In the genomic region with DNA sequence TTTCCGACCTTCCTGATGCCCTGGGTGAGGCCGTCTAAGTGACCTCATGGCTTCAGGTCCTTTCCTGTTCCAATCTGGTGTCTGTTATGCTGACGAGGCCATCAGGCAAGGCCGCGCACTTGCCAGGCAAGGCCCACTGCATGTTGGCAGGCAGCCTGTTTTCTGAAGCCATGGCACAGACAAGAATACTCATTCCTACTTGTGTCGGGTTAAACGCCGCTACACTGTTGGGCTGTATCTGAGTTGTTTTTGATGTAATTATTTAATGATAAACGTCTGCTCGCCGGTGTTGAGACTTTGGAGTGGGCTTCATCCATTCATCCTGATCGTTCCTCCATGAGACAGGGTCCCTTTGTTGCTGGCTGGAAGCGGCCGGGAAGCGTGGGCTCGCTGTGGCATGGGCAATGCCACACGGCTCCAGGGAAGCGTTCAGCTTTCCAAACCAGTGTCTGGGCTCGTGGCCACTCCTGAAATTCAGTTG, we compare ENCODE assay signal across 12 cellular contexts.
A peak's percentile ranks its signal among the peaks of the same experiment; 100 is the strongest.
DNase-seq lines count a peak whose midpoint lies in the region; ATAC-seq, FAIRE-seq and TF ChIP-seq lines count a peak whose summit lies in the region.
"Had no signal": no experiment of that assay in that cellular context is flagged by ENCODE, and none has a peak within 500 bp of the region (broad histone marks: within the 10 kb centered on the region; RNA-seq: fewer than 3 reads in every experiment).

No MANE protein-coding gene starts in this region.

- H3K9me3 ChIP-seq in muscle layer of colon (ENCODE audit: low read length) = no peaks in the 10 kb centered on the region
- no peaks in the 10 kb centered on the region for H3K9me3 ChIP-seq in vagina
- H3K9me3 ChIP-seq: right lobe of liver had no signal

- DNase-seq in activated T-cell treated with anti-CD3 and anti-CD28 coated beads, Interleukin-2, amount 50 U/mL, for 24 hours = peak; percentile 11
- no peak for DNase-seq in activated T-cell treated with anti-CD3 and anti-CD28 coated beads, Interleukin-2, amount 50 U/mL, for 1 hour
- DNase-seq in epithelial cell of esophagus (ENCODE audit: low read depth) (peak; percentile 8), vagina (ENCODE audit: extremely low spot score in 2 of 2) (peak; percentile 70 to 76), HTR-8/SVneo (ENCODE audit: insufficient read length, low spot score) (no peak)
- DNase-seq: activated CD8-positive, alpha-beta memory T cell treated with anti-CD3 and anti-CD28 coated beads, Interleukin-2, amount 10 ng/mL, durations not matched to agents 7 days and 5 days; right lobe of liver; T-cell had no signal

- FAIRE-seq in HTR-8/SVneo (lab: Jason Lieb, UNC) = no peak
- FAIRE-seq: K562 had no signal

- no peaks in the 10 kb centered on the region for H3K27me3 Mint-ChIP-seq in activated T-cell treated with anti-CD3 and anti-CD28 coated beads, Interleukin-2, amount 50 U/mL, for 24 hours
- H3K27me3 Mint-ChIP-seq: activated CD8-positive, alpha-beta memory T cell treated with anti-CD3 and anti-CD28 coated beads, Interleukin-2, amount 10 ng/mL, durations not matched to agents 7 days and 5 days; T-cell had no signal

- no peak for TF ChIP-seq CTCF in epithelial cell of esophagus (IDR thresholded peaks at IDR 0.05; ENCODE audit: insufficient read depth, low read depth, low read length, missing control alignments)
- no peak for TF ChIP-seq CTCF in vagina (IDR thresholded peaks at IDR 0.05)

- no peaks in the 10 kb centered on the region for H3K27me3 ChIP-seq in muscle layer of colon (ENCODE audit: control insufficient read depth in 1 of 2, insufficient read depth in 2 of 2, low read length in 2 of 2)
- no peaks in the 10 kb centered on the region for H3K27me3 ChIP-seq in vagina
- H3K27me3 ChIP-seq: right lobe of liver had no signal

- H3K4me3 Mint-ChIP-seq in activated T-cell treated with anti-CD3 and anti-CD28 coated beads, Interleukin-2, amount 50 U/mL, for 24 hours = no peak overlapping the region
- H3K4me3 Mint-ChIP-seq: activated CD8-positive, alpha-beta memory T cell treated with anti-CD3 and anti-CD28 coated beads, Interleukin-2, amount 10 ng/mL, durations not matched to agents 7 days and 5 days; T-cell had no signal

- peaks cover 21% of the 10 kb centered on the region for H3K36me3 Mint-ChIP-seq in activated T-cell treated with anti-CD3 and anti-CD28 coated beads, Interleukin-2, amount 50 U/mL, for 24 hours (ENCODE audit: low read depth)

- H3K4me1 Mint-ChIP-seq in activated T-cell treated with anti-CD3 and anti-CD28 coated beads, Interleukin-2, amount 50 U/mL, for 24 hours (ENCODE audit: low read depth) = peaks cover 41% of the 10 kb centered on the region

- no peak for TF ChIP-seq POLR2A in vagina (IDR thresholded peaks at IDR 0.05)

- no peak overlapping the region for H3K27ac Mint-ChIP-seq in activated T-cell treated with anti-CD3 and anti-CD28 coated beads, Interleukin-2, amount 50 U/mL, for 24 hours
- H3K27ac Mint-ChIP-seq: activated CD8-positive, alpha-beta memory T cell treated with anti-CD3 and anti-CD28 coated beads, Interleukin-2, amount 10 ng/mL, durations not matched to agents 7 days and 5 days; T-cell had no signal

- H3K4me1 ChIP-seq in muscle layer of colon (ENCODE audit: insufficient read depth, low read length) = peaks cover 29% of the 10 kb centered on the region
- H3K4me1 ChIP-seq in vagina = peaks cover 31% of the 10 kb centered on the region
- H3K4me1 ChIP-seq: right lobe of liver had no signal

- H3K27ac ChIP-seq in muscle layer of colon (ENCODE audit: low read depth, low read length) = peak overlapping the region; percentile 27
- no peak overlapping the region for H3K27ac ChIP-seq in vagina

- ATAC-seq in HG02938 (IDR thresholded peaks at IDR 0.05; ENCODE audit: unreplicated experiment) (no peak), HG02852 (IDR thresholded peaks at IDR 0.05; ENCODE audit: unreplicated experiment) (no peak)
- ATAC-seq: activated CD8-positive, alpha-beta memory T cell treated with anti-CD3 and anti-CD28 coated beads, Interleukin-2, amount 10 ng/mL, durations not matched to agents 7 days and 5 days; K562; T-cell had no signal

- H3K4me3 ChIP-seq in epithelial cell of esophagus (ENCODE audit: low read length) (no peak overlapping the region), muscle layer of colon (ENCODE audit: low read depth in 1 of 2, low read length in 2 of 2) (no peak overlapping the region), vagina (no peak overlapping the region)
- H3K4me3 ChIP-seq: K562, right lobe of liver had no signal

- H3K36me3 ChIP-seq in muscle layer of colon (ENCODE audit: insufficient read depth, low read length) = peaks cover 5% of the 10 kb centered on the region
- no peaks in the 10 kb centered on the region for H3K36me3 ChIP-seq in vagina
- H3K36me3 ChIP-seq: right lobe of liver had no signal

- no peak overlapping the region for H3K9ac ChIP-seq in muscle layer of colon (ENCODE audit: low read length)

- no peaks in the 10 kb centered on the region for H3K9me3 Mint-ChIP-seq in activated T-cell treated with anti-CD3 and anti-CD28 coated beads, Interleukin-2, amount 50 U/mL, for 24 hours
- H3K9me3 Mint-ChIP-seq: T-cell had no signal

- intact Hi-C loops in vagina (cut with DNase I) = no loop called here

Comparison
In these comparisons a context has a peak if more than half of its experiments do, and no peak if none do; other contexts are left out.
1. DNase-seq: peak in activated T-cell treated with anti-CD3 and anti-CD28 coated beads, Interleukin-2, amount 50 U/mL, for 24 hours (single experiment), epithelial cell of esophagus (single experiment) and vagina (2 of 2); none in activated T-cell treated with anti-CD3 and anti-CD28 coated beads, Interleukin-2, amount 50 U/mL, for 1 hour (single experiment) and HTR-8/SVneo (single experiment).